Comparison of ENCODE assay signal across 8 cellular contexts in genomic region chr9:136326777-136327312, GRCh38. TPM values are rescaled to one million over a fixed set of nuclear protein-coding genes. Genes with fewer than 3 reads are reported as not detected.
DNase-seq lines count a peak whose midpoint lies in the region; ATAC-seq, FAIRE-seq and TF ChIP-seq lines count a peak whose summit lies in the region.

No MANE protein-coding gene starts in this region.

- FAIRE-seq in GM12891 (lab: Jason Lieb, UNC): no peak

- peak overlapping the region; percentile 34 for H3K27ac Mint-ChIP-seq in activated CD4-positive, alpha-beta T cell treated with anti-CD3 and anti-CD28 coated beads, Interleukin-2, amount 10 ng/mL, durations not matched to agents 24 days and 14 days

- H3K4ac ChIP-seq in mesenchymal stem cell (ENCODE audit: low read depth in 1 of 2, low read length in 2 of 2): peak overlapping the region; percentile 96 to 99

- no peaks in the 10 kb centered on the region for H3K36me3 Mint-ChIP-seq in activated CD4-positive, alpha-beta T cell treated with anti-CD3 and anti-CD28 coated beads, Interleukin-2, amount 10 ng/mL, durations not matched to agents 24 days and 14 days (ENCODE audit: low read depth)

- peak overlapping the region; percentile 44 for H3K4me2 ChIP-seq in mesenchymal stem cell (ENCODE audit: low read length, poor library complexity, severe bottlenecking)

- H3K27me3 ChIP-seq in mesenchymal stem cell (ENCODE audit: control insufficient read depth in 1 of 2, insufficient read depth in 1 of 2, low read length in 2 of 2): peaks cover 0 to 16% of the 10 kb centered on the region in 2 experiments
- H3K27me3 ChIP-seq in thymus (ENCODE audit: control insufficient read depth, insufficient read depth): no peaks in the 10 kb centered on the region

- TF ChIP-seq CTCF in astrocyte of the cerebellum (IDR thresholded peaks at IDR 0.05; ENCODE audit: low read depth, low read length, missing control alignments): no peak

- peak overlapping the region; percentile 67 for H3K4me3 ChIP-seq in astrocyte of the cerebellum (ENCODE audit: low read depth, low read length)
- peak overlapping the region; percentile 12 to 61 for H3K4me3 ChIP-seq in mesenchymal stem cell (ENCODE audit: insufficient read depth in 1 of 2, low read depth in 1 of 2, low read length in 2 of 2)
- peak overlapping the region; percentile 70 for H3K4me3 ChIP-seq in thymus (ENCODE audit: low read length)

- no peak overlapping the region for H3K23ac ChIP-seq in mesenchymal stem cell (ENCODE audit: low read length in 2 of 2)

- H3K18ac ChIP-seq in mesenchymal stem cell (ENCODE audit: low read depth in 1 of 2, low read length in 2 of 2): peak overlapping the region; percentile 93 to 97

- peak overlapping the region; percentile 42 for H2AK5ac ChIP-seq in mesenchymal stem cell (ENCODE audit: low read length, severe bottlenecking)

- 51% methylated on average over 11 of the region's 16 CpGs for WGBS in mesenchymal stem cell
- 17% methylated on average over 16 of the region's 16 CpGs for WGBS in thymus

- intact Hi-C loops in activated CD4-positive, alpha-beta T cell treated with anti-CD3 and anti-CD28 coated beads, Interleukin-2, amount 10 ng/mL, durations not matched to agents 24 days and 14 days (cut with micrococcal nuclease): no loop called here

- peak overlapping the region; percentile 1 to 78 for H3K14ac ChIP-seq in mesenchymal stem cell (ENCODE audit: low read length in 2 of 2)

- TF ChIP-seq POLR2A in GM12891 (IDR thresholded peaks at IDR 0.05; ENCODE audit: low read depth, low read length): no peak

- H2AFZ ChIP-seq in mesenchymal stem cell (ENCODE audit: low read depth, low read length): peak overlapping the region; percentile 30

- peak overlapping the region; percentile 79 for H3K9ac ChIP-seq in mesenchymal stem cell (ENCODE audit: low read length)

- H3K9me3 ChIP-seq in mesenchymal stem cell (ENCODE audit: control insufficient read depth, low read length) (no peaks in the 10 kb centered on the region), thymus (ENCODE audit: control insufficient read depth) (no peaks in the 10 kb centered on the region)

- H2BK120ac ChIP-seq in mesenchymal stem cell (ENCODE audit: low read depth, low read length): peak overlapping the region; percentile 99

- no peaks in the 10 kb centered on the region for H3K27me3 Mint-ChIP-seq in activated CD4-positive, alpha-beta T cell treated with anti-CD3 and anti-CD28 coated beads, Interleukin-2, amount 10 ng/mL, durations not matched to agents 24 days and 14 days

- peak overlapping the region; percentile 99 for H4K8ac ChIP-seq in mesenchymal stem cell (ENCODE audit: low read length)

- H4K91ac ChIP-seq in mesenchymal stem cell (ENCODE audit: low read length): peak overlapping the region; percentile 99

- peaks cover 3% of the 10 kb centered on the region for H3K4me1 Mint-ChIP-seq in activated CD4-positive, alpha-beta T cell treated with anti-CD3 and anti-CD28 coated beads, Interleukin-2, amount 10 ng/mL, durations not matched to agents 24 days and 14 days

- in situ Hi-C loops in astrocyte of the cerebellum (cut with HindIII; ENCODE audit: low sequenced_read_pairs): no loop called here

- H2BK15ac ChIP-seq in mesenchymal stem cell (ENCODE audit: low read depth, poor library complexity, severe bottlenecking): peak overlapping the region; percentile 99

- H2BK5ac ChIP-seq in mesenchymal stem cell (ENCODE audit: low read depth, low read length, poor library complexity, severe bottlenecking): peak overlapping the region; percentile 77

- no peaks in the 10 kb centered on the region for H3K9me3 Mint-ChIP-seq in activated CD4-positive, alpha-beta T cell treated with anti-CD3 and anti-CD28 coated beads, Interleukin-2, amount 10 ng/mL, durations not matched to agents 24 days and 14 days

- peaks cover 6% of the 10 kb centered on the region for H3K79me1 ChIP-seq in mesenchymal stem cell (replicated peaks; ENCODE audit: low read length, poor library complexity, severe bottlenecking)

- no peak for DNase-seq in activated CD4-positive, alpha-beta T cell treated with anti-CD3 and anti-CD28 coated beads, Interleukin-2, amount 10 ng/mL, durations not matched to agents 24 days and 14 days
- DNase-seq in activated CD4-positive, alpha-beta T cell treated with anti-CD3 and anti-CD28 coated beads, Interleukin-2, amount 50 U/mL, for 4 hours: no peak
- DNase-seq in astrocyte of the cerebellum (ENCODE audit: low read depth) (no peak), mesenchymal stem cell (no peak), GM12891 (ENCODE audit: insufficient read length, low spot score) (no peak), NCI-H2107 treated with DMSO at 0.1 percent for 48 hours (lab: John Stamatoyannopoulos, UW; ENCODE audit: unreplicated experiment) (no peak)

- H2BK12ac ChIP-seq in mesenchymal stem cell (ENCODE audit: low read length in 2 of 2): peak overlapping the region; percentile 95 to 99

- no peak for ATAC-seq in HG03457 (IDR thresholded peaks at IDR 0.05; ENCODE audit: unreplicated experiment)

- H3K4me1 ChIP-seq in mesenchymal stem cell (ENCODE audit: control insufficient read depth, insufficient read depth, low read depth, low read length) (peaks cover 59% of the 10 kb centered on the region), thymus (ENCODE audit: control insufficient read depth, insufficient read depth, low read length) (peaks cover 26% of the 10 kb centered on the region)

- H3K4me3 Mint-ChIP-seq in activated CD4-positive, alpha-beta T cell treated with anti-CD3 and anti-CD28 coated beads, Interleukin-2, amount 10 ng/mL, durations not matched to agents 24 days and 14 days: peak overlapping the region; percentile 62

- H3K36me3 ChIP-seq in mesenchymal stem cell (ENCODE audit: control insufficient read depth in 1 of 2, insufficient read depth in 2 of 2, low read depth in 1 of 2, low read length in 2 of 2) (peaks cover 0 to 24% of the 10 kb centered on the region in 2 experiments), thymus (ENCODE audit: control insufficient read depth, insufficient read depth) (no peaks in the 10 kb centered on the region)

- H3K27ac ChIP-seq in mesenchymal stem cell (ENCODE audit: low read length, poor library complexity, severe bottlenecking) (peak overlapping the region; percentile 92), thymus (ENCODE audit: low read depth) (no peak overlapping the region)

TF ChIP-seq in GM12891, 5 proteins besides CTCF, POLR2A, EP300 and RAD21:
- no peak for TF ChIP-seq POLR2AphosphoS5 (IDR thresholded peaks at IDR 0.05; ENCODE audit: low read depth, low read length)
- TF ChIP-seq SPI1 (IDR thresholded peaks at IDR 0.05; ENCODE audit: low read depth, low read length): no peak
- TF ChIP-seq PAX5 (IDR thresholded peaks at IDR 0.05; ENCODE audit: insufficient read depth, low read length, severe bottlenecking): no peak
- TF ChIP-seq POU2F2 (IDR thresholded peaks at IDR 0.05; ENCODE audit: low read depth, low read length): no peak
- TF ChIP-seq TAF1 (IDR thresholded peaks at IDR 0.05; ENCODE audit: low read depth, low read length): no peak

RNA-seq across cellular contexts. Expression of gene GPSM1, which starts 0.5 kb away (rescaled TPM):
- total RNA-seq in activated CD4-positive, alpha-beta T cell treated with anti-CD3 and anti-CD28 coated beads, Interleukin-2, amount 10 ng/mL, durations not matched to agents 24 days and 14 days: 19.2 and 20.5 TPM in 2 replicates
- polyA plus RNA-seq in mesenchymal stem cell (2013, experiment 1 of 2): 37.1 TPM
- 35.2 TPM for polyA plus RNA-seq in mesenchymal stem cell (2013, experiment 2 of 2)
- 13.1 TPM for polyA plus RNA-seq in thymus
- polyA plus RNA-seq in GM12891 (2012; ENCODE audit: low read depth, missing spikeins): 0.04 TPM

RNA-seq across cellular contexts. Expression of gene CCDC187, which starts 23.0 kb away (rescaled TPM):
- not detected in 2 replicates for total RNA-seq in activated CD4-positive, alpha-beta T cell treated with anti-CD3 and anti-CD28 coated beads, Interleukin-2, amount 10 ng/mL, durations not matched to agents 24 days and 14 days
- under 0.01 TPM for polyA plus RNA-seq in mesenchymal stem cell (2013, experiment 1 of 2)
- not detected for polyA plus RNA-seq in mesenchymal stem cell (2013, experiment 2 of 2)
- 0.23 TPM for polyA plus RNA-seq in thymus
- 0.03 TPM for polyA plus RNA-seq in GM12891 (2012; ENCODE audit: low read depth, missing spikeins)

RNA-seq across cellular contexts. Expression of gene DNLZ, which starts 36.7 kb away (rescaled TPM):
- total RNA-seq in activated CD4-positive, alpha-beta T cell treated with anti-CD3 and anti-CD28 coated beads, Interleukin-2, amount 10 ng/mL, durations not matched to agents 24 days and 14 days: 31.5 and 34.0 TPM in 2 replicates
- polyA plus RNA-seq in mesenchymal stem cell (2013, experiment 1 of 2): 15.5 TPM
- 16.8 TPM for polyA plus RNA-seq in mesenchymal stem cell (2013, experiment 2 of 2)
- 15.7 TPM for polyA plus RNA-seq in thymus
- 12.1 TPM for polyA plus RNA-seq in GM12891 (2012; ENCODE audit: low read depth, missing spikeins)

RNA-seq across cellular contexts. Expression of gene CARD9, which starts 46.6 kb away (rescaled TPM):
- 7.8 and 9.2 TPM in 2 replicates for total RNA-seq in activated CD4-positive, alpha-beta T cell treated with anti-CD3 and anti-CD28 coated beads, Interleukin-2, amount 10 ng/mL, durations not matched to agents 24 days and 14 days
- 0.37 TPM for polyA plus RNA-seq in mesenchymal stem cell (2013, experiment 1 of 2)
- 0.51 TPM for polyA plus RNA-seq in mesenchymal stem cell (2013, experiment 2 of 2)
- 3.5 TPM for polyA plus RNA-seq in thymus
- polyA plus RNA-seq in GM12891 (2012; ENCODE audit: low read depth, missing spikeins): 0.33 TPM
